ENCODE assay signal across 8 cellular contexts in genomic region chr2:105038383-105039061, GRCh38. TPM values are rescaled to one million over a fixed set of nuclear protein-coding genes. Genes with fewer than 3 reads are reported as not detected.
DNase-seq lines count a peak whose midpoint lies in the region; ATAC-seq and TF ChIP-seq lines count a peak whose summit lies in the region.

No MANE protein-coding gene starts in this region.

- CTCF ChIA-PET in Calu3 (lab: Charles Lee): interaction anchor here (0.6 kb wide), 1 partner anchor 62 kb away, joined by 3 read pairs; no protein-coding TSS in a partner anchor
- CTCF ChIA-PET in HEK293T (lab: Yijun Ruan, JAX): no interaction called here

- TF ChIP-seq CTCF in Calu3 (IDR thresholded peaks at IDR 0.05; ENCODE audit: unreplicated experiment) (no peak), ovary (IDR thresholded peaks at IDR 0.05) (no peak)

- no peaks in the 10 kb centered on the region for H3K27me3 ChIP-seq in ovary

- WGBS in ovary, 3 donors: 4 to 7% (median 5%) methylated on average over 17 of the region's 17 CpGs

- no peak for ATAC-seq in GM21447 (IDR thresholded peaks at IDR 0.05; ENCODE audit: unreplicated experiment)

- intact Hi-C loops in Calu3 (cut with micrococcal nuclease; ENCODE audit: unreplicated experiment): no loop called here
- intact Hi-C loops in ovary (cut with DNase I): no loop called here

- H3K9me3 ChIP-seq in ovary: no peaks in the 10 kb centered on the region

- no peaks in the 10 kb centered on the region for H3K36me3 ChIP-seq in ovary

- no peaks in the 10 kb centered on the region for H3K27me3 Mint-ChIP-seq in Calu3 (ENCODE audit: unreplicated experiment)

- peak overlapping the region; percentile 90 for H3K4me3 ChIP-seq in ovary

- H3K9me3 Mint-ChIP-seq in Calu3 (ENCODE audit: low read depth, unreplicated experiment): no peaks in the 10 kb centered on the region

- H3K4me3 Mint-ChIP-seq in Calu3 (ENCODE audit: low read depth, unreplicated experiment): peak overlapping the region; percentile 99

- no TSS peak for BruUV-seq in Calu3 (replicated peaks; lab: Mats Ljungman, UMichigan)

- TF ChIP-seq POLR2A in ovary (IDR thresholded peaks at IDR 0.05): no peak

- TF ChIP-seq EP300 in ovary (IDR thresholded peaks at IDR 0.05): no peak

- peak overlapping the region; percentile 77 for H3K27ac Mint-ChIP-seq in Calu3 (ENCODE audit: unreplicated experiment)

- H3K4me1 ChIP-seq in ovary (ENCODE audit: insufficient read depth): no peaks in the 10 kb centered on the region

- peaks cover 18% of the 10 kb centered on the region for H3K36me3 Mint-ChIP-seq in Calu3 (ENCODE audit: insufficient read depth, unreplicated experiment)

- peak overlapping the region; percentile 19 to 74 for H3K27ac ChIP-seq in ovary

- POLR2A ChIA-PET in HEK293T (lab: Yijun Ruan, JAX): interaction anchor here (0.6 to 1.9 kb wide), 13 partner anchors 11 to 189 kb away, joined by 3 to 11 read pairs (median 3); no protein-coding TSS in a partner anchor

- peaks cover 17% of the 10 kb centered on the region for H3K4me1 Mint-ChIP-seq in Calu3 (ENCODE audit: low read depth, unreplicated experiment)

- DNase-seq in Calu3 (no peak), HEK293T (ENCODE audit: extremely low spot score) (no peak), SW480 (ENCODE audit: low spot score) (peak; percentile 5), fibroblast of peridontal ligament (ENCODE audit: extremely low read depth) (peak; percentile 22), ovary (no peak), NCI-H446 treated with DMSO at 0.1 percent for 48 hours (lab: John Stamatoyannopoulos, UW) (no peak), mucosa of gallbladder (ENCODE audit: low spot score) (no peak)

TF ChIP-seq in HEK293T, 16 proteins besides CTCF, POLR2A, EP300 and RAD21:
- TF ChIP-seq L3MBTL2 (conservative IDR thresholded peaks at IDR 0.05) (peak; percentile 8; the same call in 1 of the 2 replicates), TARDBP (IDR thresholded peaks at IDR 0.05) (no peak)
TF ChIP-seq in HEK293T: peak in this region for 1.

RNA-seq across cellular contexts. Expression of gene MRPS9, which starts 0.7 kb away (rescaled TPM):
- total RNA-seq in Calu3 (2022) (30.6 and 33.9 TPM in 2 replicates), ovary (10 to 100 TPM; 14.7 to 26.9 (median 23.9) TPM), mucosa of gallbladder (19.0 TPM)
- polyA plus RNA-seq in ovary: 10 to 100 TPM; 23.0 to 40.9 TPM

Comparison
In these comparisons a context has a peak if more than half of its experiments do, and no peak if none do; other contexts are left out.
1. DNase-seq: peak in SW480 (single experiment) and fibroblast of peridontal ligament (single experiment); none in Calu3 (single experiment), HEK293T (single experiment), ovary (0 of 5), NCI-H446 treated with DMSO at 0.1 percent for 48 hours (single experiment) and mucosa of gallbladder (single experiment).